1 cellular context compared by ENCODE assay signal in genomic region chr16:27428035-27428785, GRCh38.
TF ChIP-seq lines count a peak whose summit lies in the region.

No MANE protein-coding gene starts in this region.

TF ChIP-seq in HCT116, 20 proteins besides CTCF, POLR2A, EP300 and RAD21 (continued from another document):
- TF ChIP-seq SP1 (IDR thresholded peaks at IDR 0.05; ENCODE audit: low read depth) (no peak), ZNF274 (IDR thresholded peaks at IDR 0.05; ENCODE audit: low read depth, low read length) (no peak), EGR1 (IDR thresholded peaks at IDR 0.05; ENCODE audit: low read depth) (no peak), YY1 (IDR thresholded peaks at IDR 0.05; ENCODE audit: extremely low read depth, insufficient replicate concordance, low read depth, low read length) (no peak), CBX3 (IDR thresholded peaks at IDR 0.05; ENCODE audit: low read depth) (no peak), EZH2phosphoT487 (IDR thresholded peaks at IDR 0.05; ENCODE audit: borderline replicate concordance) (no peak), REST (IDR thresholded peaks at IDR 0.05; ENCODE audit: low read depth) (no peak), ZBTB33 (IDR thresholded peaks at IDR 0.05; ENCODE audit: extremely low read depth, insufficient replicate concordance, low read length) (no peak), EZH2 (IDR thresholded peaks at IDR 0.05) (no peak), MAX (IDR thresholded peaks at IDR 0.05) (no peak), TCF7L2 (IDR thresholded peaks at IDR 0.05; ENCODE audit: borderline replicate concordance, extremely low read depth, insufficient read depth, insufficient read length) (no peak), SRF (IDR thresholded peaks at IDR 0.05; ENCODE audit: low read depth) (no peak), CEBPB (IDR thresholded peaks at IDR 0.05; ENCODE audit: low read depth) (no peak), ZFX (IDR thresholded peaks at IDR 0.05) (no peak)
